Comparison of ENCODE assay signal across 5 cellular contexts in the genomic region with DNA sequence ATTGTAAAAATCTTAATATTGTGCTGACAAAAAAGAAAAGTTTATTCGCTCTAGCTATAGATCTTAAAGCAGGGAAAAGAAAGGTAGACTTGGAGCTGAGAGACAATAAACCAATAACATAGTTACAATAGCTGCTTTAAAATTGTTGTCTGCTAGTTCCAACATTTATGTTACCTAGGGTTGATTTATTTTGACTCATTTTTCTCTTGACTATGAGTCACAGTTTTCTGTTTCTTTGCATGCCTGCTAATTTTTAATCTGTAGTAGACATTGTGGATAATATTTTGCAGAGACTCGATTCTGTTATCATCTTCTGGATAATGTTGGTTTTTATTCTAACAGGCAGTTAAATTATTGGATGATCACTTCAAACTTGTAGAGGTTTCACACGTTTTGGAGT.
"Had no signal": no experiment of that assay in that cellular context is flagged by ENCODE, and none has a peak within 500 bp of the region (broad histone marks: within the 10 kb centered on the region; RNA-seq: fewer than 3 reads in every experiment).

No MANE protein-coding gene starts in this region.

- ATAC-seq: GM23338, K562 had no signal

- H3K4me2 ChIP-seq: GM23338 had no signal

- H3K4me3 ChIP-seq: GM23338, K562 had no signal

- DNase-seq: H9, HCEC 1CT, IMR-90 had no signal
